In the genomic region with DNA sequence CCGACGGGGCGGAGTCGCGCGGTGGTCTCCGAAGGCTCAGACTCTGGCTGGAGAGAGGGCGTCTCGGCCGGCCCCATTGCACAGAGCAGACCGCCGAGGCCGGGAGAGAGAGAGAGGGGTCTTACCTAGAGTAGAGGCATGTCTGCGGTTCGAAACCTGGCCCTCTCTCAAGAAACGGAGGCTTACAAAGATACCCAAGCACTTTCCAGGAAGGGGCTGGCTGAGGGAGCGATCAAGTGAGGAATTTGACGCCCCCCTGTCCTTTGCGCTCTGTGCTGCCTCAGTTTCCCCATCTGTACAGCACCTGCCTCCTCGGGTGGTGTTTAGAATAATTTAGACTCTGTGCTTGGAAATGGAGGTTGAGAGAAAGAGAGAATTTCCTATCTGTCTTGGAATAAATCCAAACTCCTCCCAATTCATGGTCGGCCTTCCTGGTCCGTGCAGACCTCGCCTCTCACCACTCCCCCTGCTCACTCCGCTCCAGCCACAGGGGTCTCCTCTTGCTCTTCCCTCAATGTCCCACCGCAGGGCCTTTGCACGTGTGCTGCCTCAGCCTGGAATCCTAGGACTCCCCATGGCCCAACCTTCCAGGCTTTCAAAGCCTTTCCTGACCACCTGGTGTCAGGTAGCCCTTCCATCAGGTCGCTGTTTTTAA, we compare ENCODE assay signal across 1 cellular context.
A peak's percentile ranks its signal among the peaks of the same experiment; 100 is the strongest.
TF ChIP-seq lines count a peak whose summit lies in the region.

No MANE protein-coding gene starts in this region.

TF ChIP-seq in K562, 482 proteins besides CTCF, POLR2A, EP300 and RAD21 (continued from another document and continues in another):
- TF ChIP-seq ZNF224 (CRISPR knock-in tag; IDR thresholded peaks at IDR 0.05) (no peak), JUN (IDR thresholded peaks at IDR 0.05; ENCODE audit: borderline replicate concordance, low read depth, low read length) (no peak), JUN (CRISPR knock-in tag; IDR thresholded peaks at IDR 0.05; ENCODE audit: borderline replicate concordance) (no peak), C11orf30 (IDR thresholded peaks at IDR 0.05; ENCODE audit: low read depth) (no peak), MYC (IDR thresholded peaks at IDR 0.05; ENCODE audit: low read depth, low read length) (peak; percentile 36; the same call in 1 of the 2 replicates), MYC (CRISPR knock-in tag; IDR thresholded peaks at IDR 0.05; ENCODE audit: borderline replicate concordance, low read depth) (0 out of 2 replicates have a peak, but pooled peaks have one; percentile 28), FOXO4 (CRISPR knock-in tag; IDR thresholded peaks at IDR 0.05) (peak; percentile 16; the same call in 1 of the 2 replicates), ZNF175 (CRISPR knock-in tag; IDR thresholded peaks at IDR 0.05; ENCODE audit: low read depth) (no peak), MYBL2 (IDR thresholded peaks at IDR 0.05; ENCODE audit: low read depth) (no peak), MYBL2 (CRISPR knock-in tag; IDR thresholded peaks at IDR 0.05; ENCODE audit: borderline replicate concordance) (no peak), USF1 (CRISPR knock-in tag; IDR thresholded peaks at IDR 0.05) (no peak), HNRNPH1 (optimal IDR thresholded peaks at IDR 0.05; ENCODE audit: low read depth, low read length) (no peak), DIDO1 (tag; IDR thresholded peaks at IDR 0.05; ENCODE audit: low read depth) (no peak), ZNF274 (IDR thresholded peaks at IDR 0.05; ENCODE audit: borderline replicate concordance, low read depth, low read length) (no peak), ZNF263 (CRISPR knock-in tag; IDR thresholded peaks at IDR 0.05; ENCODE audit: borderline replicate concordance) (no peak), MED1 (CRISPR knock-in tag; IDR thresholded peaks at IDR 0.05; ENCODE audit: borderline replicate concordance) (no peak), SMARCA5 (IDR thresholded peaks at IDR 0.05) (peak; percentile 78; the same call in 1 of the 2 replicates), SUPT5H (IDR thresholded peaks at IDR 0.05) (peak; percentile 48), SAFB2 (IDR thresholded peaks at IDR 0.05; ENCODE audit: borderline replicate concordance, low read depth, low read length, severe bottlenecking) (no peak), HMBOX1 (IDR thresholded peaks at IDR 0.05) (no peak), SNIP1 (IDR thresholded peaks at IDR 0.05; ENCODE audit: low read depth) (no peak), RNF219 (CRISPR knock-in tag; IDR thresholded peaks at IDR 0.05) (no peak), HDAC1 (IDR thresholded peaks at IDR 0.05) (no peak), CSDE1 (IDR thresholded peaks at IDR 0.05) (no peak), ZBTB49 (CRISPR knock-in tag; IDR thresholded peaks at IDR 0.05; ENCODE audit: borderline replicate concordance) (no peak), ZBTB17 (CRISPR knock-in tag; IDR thresholded peaks at IDR 0.05) (no peak), MLLT1 (IDR thresholded peaks at IDR 0.05) (no peak), OTX1 (CRISPR knock-in tag; IDR thresholded peaks at IDR 0.05) (no peak), ZNF431 (CRISPR knock-in tag; IDR thresholded peaks at IDR 0.05) (no peak), ZEB2 (IDR thresholded peaks at IDR 0.05) (no peak), NFIC (IDR thresholded peaks at IDR 0.05) (peak; percentile 95), MCM3 (IDR thresholded peaks at IDR 0.05) (no peak), HMG20B (CRISPR knock-in tag; IDR thresholded peaks at IDR 0.05) (no peak), SMAD2 (IDR thresholded peaks at IDR 0.05; ENCODE audit: low read depth, low read length) (no peak), HDAC8 (tag; IDR thresholded peaks at IDR 0.05) (no peak), SIN3B (IDR thresholded peaks at IDR 0.05; ENCODE audit: low read depth) (no peak), IRF9 (tag; IDR thresholded peaks at IDR 0.05) (no peak), PHTF2 (CRISPR knock-in tag; IDR thresholded peaks at IDR 0.05) (no peak), FOXA3 (CRISPR knock-in tag; conservative IDR thresholded peaks at IDR 0.05 in 1 of 2, IDR thresholded peaks at IDR 0.05 in 1 of 2) (peak in 1 of 2 experiments; percentile 41; a peak in 1 of 4 replicates)
- TF ChIP-seq, protein P1, sequence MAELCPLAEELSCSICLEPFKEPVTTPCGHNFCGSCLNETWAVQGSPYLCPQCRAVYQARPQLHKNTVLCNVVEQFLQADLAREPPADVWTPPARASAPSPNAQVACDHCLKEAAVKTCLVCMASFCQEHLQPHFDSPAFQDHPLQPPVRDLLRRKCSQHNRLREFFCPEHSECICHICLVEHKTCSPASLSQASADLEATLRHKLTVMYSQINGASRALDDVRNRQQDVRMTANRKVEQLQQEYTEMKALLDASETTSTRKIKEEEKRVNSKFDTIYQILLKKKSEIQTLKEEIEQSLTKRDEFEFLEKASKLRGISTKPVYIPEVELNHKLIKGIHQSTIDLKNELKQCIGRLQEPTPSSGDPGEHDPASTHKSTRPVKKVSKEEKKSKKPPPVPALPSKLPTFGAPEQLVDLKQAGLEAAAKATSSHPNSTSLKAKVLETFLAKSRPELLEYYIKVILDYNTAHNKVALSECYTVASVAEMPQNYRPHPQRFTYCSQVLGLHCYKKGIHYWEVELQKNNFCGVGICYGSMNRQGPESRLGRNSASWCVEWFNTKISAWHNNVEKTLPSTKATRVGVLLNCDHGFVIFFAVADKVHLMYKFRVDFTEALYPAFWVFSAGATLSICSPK (IDR thresholded peaks at IDR 0.05; ENCODE audit: borderline replicate concordance) = no peak
- TF ChIP-seq, protein P2, sequence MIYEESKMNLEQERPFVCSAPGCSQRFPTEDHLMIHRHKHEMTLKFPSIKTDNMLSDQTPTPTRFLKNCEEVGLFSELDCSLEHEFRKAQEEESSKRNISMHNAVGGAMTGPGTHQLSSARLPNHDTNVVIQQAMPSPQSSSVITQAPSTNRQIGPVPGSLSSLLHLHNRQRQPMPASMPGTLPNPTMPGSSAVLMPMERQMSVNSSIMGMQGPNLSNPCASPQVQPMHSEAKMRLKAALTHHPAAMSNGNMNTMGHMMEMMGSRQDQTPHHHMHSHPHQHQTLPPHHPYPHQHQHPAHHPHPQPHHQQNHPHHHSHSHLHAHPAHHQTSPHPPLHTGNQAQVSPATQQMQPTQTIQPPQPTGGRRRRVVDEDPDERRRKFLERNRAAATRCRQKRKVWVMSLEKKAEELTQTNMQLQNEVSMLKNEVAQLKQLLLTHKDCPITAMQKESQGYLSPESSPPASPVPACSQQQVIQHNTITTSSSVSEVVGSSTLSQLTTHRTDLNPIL (CRISPR knock-in tag; IDR thresholded peaks at IDR 0.05) = no peak
- TF ChIP-seq, protein P3, sequence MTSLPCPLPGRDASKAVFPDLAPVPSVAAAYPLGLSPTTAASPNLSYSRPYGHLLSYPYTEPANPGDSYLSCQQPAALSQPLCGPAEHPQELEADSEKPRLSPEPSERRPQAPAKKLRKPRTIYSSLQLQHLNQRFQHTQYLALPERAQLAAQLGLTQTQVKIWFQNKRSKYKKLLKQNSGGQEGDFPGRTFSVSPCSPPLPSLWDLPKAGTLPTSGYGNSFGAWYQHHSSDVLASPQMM (CRISPR knock-in tag; IDR thresholded peaks at IDR 0.05) = no peak
- TF ChIP-seq, protein P4, sequence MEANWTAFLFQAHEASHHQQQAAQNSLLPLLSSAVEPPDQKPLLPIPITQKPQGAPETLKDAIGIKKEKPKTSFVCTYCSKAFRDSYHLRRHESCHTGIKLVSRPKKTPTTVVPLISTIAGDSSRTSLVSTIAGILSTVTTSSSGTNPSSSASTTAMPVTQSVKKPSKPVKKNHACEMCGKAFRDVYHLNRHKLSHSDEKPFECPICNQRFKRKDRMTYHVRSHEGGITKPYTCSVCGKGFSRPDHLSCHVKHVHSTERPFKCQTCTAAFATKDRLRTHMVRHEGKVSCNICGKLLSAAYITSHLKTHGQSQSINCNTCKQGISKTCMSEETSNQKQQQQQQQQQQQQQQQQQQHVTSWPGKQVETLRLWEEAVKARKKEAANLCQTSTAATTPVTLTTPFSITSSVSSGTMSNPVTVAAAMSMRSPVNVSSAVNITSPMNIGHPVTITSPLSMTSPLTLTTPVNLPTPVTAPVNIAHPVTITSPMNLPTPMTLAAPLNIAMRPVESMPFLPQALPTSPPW (CRISPR knock-in tag; IDR thresholded peaks at IDR 0.05) = 0 out of 2 replicates have a peak, but pooled peaks have one; percentile 8
- TF ChIP-seq, protein P5, sequence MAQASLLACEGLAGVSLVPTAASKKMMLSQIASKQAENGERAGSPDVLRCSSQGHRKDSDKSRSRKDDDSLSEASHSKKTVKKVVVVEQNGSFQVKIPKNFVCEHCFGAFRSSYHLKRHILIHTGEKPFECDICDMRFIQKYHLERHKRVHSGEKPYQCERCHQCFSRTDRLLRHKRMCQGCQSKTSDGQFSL (CRISPR knock-in tag; IDR thresholded peaks at IDR 0.05) = no peak
- TF ChIP-seq, protein P5 (tag; IDR thresholded peaks at IDR 0.05) = no peak
